8 cellular contexts compared by ENCODE assay signal in genomic region chrX:49155243-49155899, GRCh38. TPM values are rescaled to one million over a fixed set of nuclear protein-coding genes. Genes with fewer than 3 reads are reported as not detected.
A peak's percentile ranks its signal among the peaks of the same experiment; 100 is the strongest.
DNase-seq lines count a peak whose midpoint lies in the region; ATAC-seq and TF ChIP-seq lines count a peak whose summit lies in the region.

No MANE protein-coding gene starts in this region.

- H3K4me3 Mint-ChIP-seq in activated CD4-positive, alpha-beta memory T cell treated with anti-CD3 and anti-CD28 coated beads, Interleukin-2, amount 10 ng/mL, durations not matched to agents 7 days and 5 days, result peak overlapping the region; percentile 89
- peak overlapping the region; percentile 92 for H3K4me3 Mint-ChIP-seq in neural crest cell

- POLR2A ChIA-PET in AG04450 (lab: Yijun Ruan, JAX), result interaction anchor here (0.7 to 0.9 kb wide), 3 partner anchors 11 to 257 kb away, joined by 3 to 6 read pairs (median 3); partner anchors contain the start of genes PQBP1 and TIMM17B
- POLR2A ChIA-PET in activated CD4-positive, alpha-beta memory T cell treated with anti-CD3 and anti-CD28 coated beads, Interleukin-2, amount 10 ng/mL, durations not matched to agents 7 days and 5 days (lab: Charles Lee), result interaction anchor here (0.6 to 0.9 kb wide), 4 partner anchors 11 to 76 kb away, joined by 3 to 6 read pairs (median 4); partner anchors contain the start of gene WDR45

- H3K27me3 Mint-ChIP-seq in activated CD4-positive, alpha-beta memory T cell treated with anti-CD3 and anti-CD28 coated beads, Interleukin-2, amount 10 ng/mL, durations not matched to agents 7 days and 5 days, result no peaks in the 10 kb centered on the region
- H3K27me3 Mint-ChIP-seq in neural crest cell (ENCODE audit: low read depth), result peaks cover 2% of the 10 kb centered on the region

- ATAC-seq in GM18858 (IDR thresholded peaks at IDR 0.05; ENCODE audit: unreplicated experiment) (peak; percentile 14), HG03135 (IDR thresholded peaks at IDR 0.05; ENCODE audit: unreplicated experiment) (no peak), HG03457 (IDR thresholded peaks at IDR 0.05; ENCODE audit: unreplicated experiment) (no peak)

- peaks cover 18% of the 10 kb centered on the region for H3K4me1 Mint-ChIP-seq in activated CD4-positive, alpha-beta memory T cell treated with anti-CD3 and anti-CD28 coated beads, Interleukin-2, amount 10 ng/mL, durations not matched to agents 7 days and 5 days
- peaks cover 16% of the 10 kb centered on the region for H3K4me1 Mint-ChIP-seq in neural crest cell

- CTCF ChIA-PET in AG04450 (lab: Charles Lee), result interaction anchor here (0.6 to 2.1 kb wide), 25 partner anchors 9 to 197 kb away, joined by 3 to 28 read pairs (median 5); partner anchors contain the start of genes OTUD5 and WDR45
- CTCF ChIA-PET in activated CD4-positive, alpha-beta memory T cell treated with anti-CD3 and anti-CD28 coated beads, Interleukin-2, amount 10 ng/mL, durations not matched to agents 7 days and 5 days (lab: Charles Lee), result interaction anchor here (0.6 to 2.2 kb wide), 22 partner anchors 8 to 197 kb away, joined by 3 to 18 read pairs (median 4); partner anchors contain the start of genes CCDC22, GRIPAP1, PLP2 and PPP1R3F

- H3K27me3 ChIP-seq in AG04450 (ENCODE audit: control insufficient read depth, insufficient read depth, low read length), result no peaks in the 10 kb centered on the region

- DNase-seq in AG04450 (ENCODE audit: low read depth, low spot score) (no peak), NCI-H146 (lab: John Stamatoyannopoulos, UW) (peak; percentile 55), fibroblast of mammary gland (ENCODE audit: low read depth) (peak; percentile 68), neural crest cell (ENCODE audit: low read depth, low spot score) (peak; percentile 9)
- DNase-seq in activated CD4-positive, alpha-beta memory T cell treated with anti-CD3 and anti-CD28 coated beads, Interleukin-2, amount 10 ng/mL, durations not matched to agents 7 days and 5 days, result peak; percentile 50

- peak overlapping the region; percentile 94 for H3K27ac Mint-ChIP-seq in activated CD4-positive, alpha-beta memory T cell treated with anti-CD3 and anti-CD28 coated beads, Interleukin-2, amount 10 ng/mL, durations not matched to agents 7 days and 5 days
- H3K27ac Mint-ChIP-seq in neural crest cell (ENCODE audit: unreplicated experiment), result peak overlapping the region; percentile 98

- TF ChIP-seq CTCF in AG04450 (IDR thresholded peaks at IDR 0.05; ENCODE audit: low read depth, low read length) (no peak), fibroblast of mammary gland (conservative IDR thresholded peaks at IDR 0.05; ENCODE audit: control insufficient read depth, insufficient read depth, low read depth, low read length) (no peak), neural crest cell (conservative IDR thresholded peaks at IDR 0.05) (no peak)

- H3K9me3 ChIP-seq in AG04450 (ENCODE audit: control insufficient read depth, insufficient read depth, low read length), result no peaks in the 10 kb centered on the region

- no peaks in the 10 kb centered on the region for H3K36me3 Mint-ChIP-seq in activated CD4-positive, alpha-beta memory T cell treated with anti-CD3 and anti-CD28 coated beads, Interleukin-2, amount 10 ng/mL, durations not matched to agents 7 days and 5 days (ENCODE audit: low read depth)
- H3K36me3 Mint-ChIP-seq in neural crest cell (ENCODE audit: low read depth), result peaks cover 2% of the 10 kb centered on the region

- H3K4me3 ChIP-seq in AG04450 (ENCODE audit: low read depth, low read length) (peak overlapping the region; percentile 45), fibroblast of mammary gland (ENCODE audit: control insufficient read depth, low read depth, low read length) (peak overlapping the region; percentile 40)

- H3K27ac ChIP-seq in AG04450 (ENCODE audit: low read depth, low read length), result peak overlapping the region; percentile 98

- no peaks in the 10 kb centered on the region for H3K9me3 Mint-ChIP-seq in activated CD4-positive, alpha-beta memory T cell treated with anti-CD3 and anti-CD28 coated beads, Interleukin-2, amount 10 ng/mL, durations not matched to agents 7 days and 5 days
- H3K9me3 Mint-ChIP-seq in neural crest cell, result peaks cover 9% of the 10 kb centered on the region

RNA-seq across cellular contexts. Expression of gene MAGIX, which starts 7.2 kb away (rescaled TPM):
- polyA plus RNA-seq in AG04450 (2011; rRNA removed), result 0.40 and 0.82 TPM in 2 replicates
- polyA minus RNA-seq in AG04450 (2011; rRNA and poly(A)+ RNA removed), result 0.05 and 0.52 TPM in 2 replicates
- total RNA-seq in activated CD4-positive, alpha-beta memory T cell treated with anti-CD3 and anti-CD28 coated beads, Interleukin-2, amount 10 ng/mL, durations not matched to agents 7 days and 5 days, result 1 to 10 TPM; 1.6 to 2.0 TPM
- 1.4 and 1.6 TPM in 2 replicates for total RNA-seq in neural crest cell

RNA-seq across cellular contexts. Expression of gene PLP2, which starts 16.3 kb away (rescaled TPM):
- 66.7 and 79.6 TPM in 2 replicates for polyA plus RNA-seq in AG04450 (2011; rRNA removed)
- polyA minus RNA-seq in AG04450 (2011; rRNA and poly(A)+ RNA removed), result 96.7 and 105 TPM in 2 replicates
- 100 to 1,000 TPM; 267 to 273 TPM for total RNA-seq in activated CD4-positive, alpha-beta memory T cell treated with anti-CD3 and anti-CD28 coated beads, Interleukin-2, amount 10 ng/mL, durations not matched to agents 7 days and 5 days
- total RNA-seq in neural crest cell, result 0.75 and 0.89 TPM in 2 replicates

RNA-seq across cellular contexts. Expression of gene PRICKLE3, which starts 30.8 kb away (rescaled TPM):
- polyA plus RNA-seq in AG04450 (2011; rRNA removed), result 3.6 and 4.1 TPM in 2 replicates
- polyA minus RNA-seq in AG04450 (2011; rRNA and poly(A)+ RNA removed), result 7.0 and 9.1 TPM in 2 replicates
- total RNA-seq in activated CD4-positive, alpha-beta memory T cell treated with anti-CD3 and anti-CD28 coated beads, Interleukin-2, amount 10 ng/mL, durations not matched to agents 7 days and 5 days, result 10 to 100 TPM; 19.0 to 20.3 TPM
- 3.3 and 4.2 TPM in 2 replicates for total RNA-seq in neural crest cell

RNA-seq across cellular contexts. Expression of gene GPKOW, which starts 31.8 kb away (rescaled TPM):
- polyA plus RNA-seq in AG04450 (2011; rRNA removed), result 20.3 and 21.9 TPM in 2 replicates
- polyA minus RNA-seq in AG04450 (2011; rRNA and poly(A)+ RNA removed), result 10.6 and 15.0 TPM in 2 replicates
- total RNA-seq in activated CD4-positive, alpha-beta memory T cell treated with anti-CD3 and anti-CD28 coated beads, Interleukin-2, amount 10 ng/mL, durations not matched to agents 7 days and 5 days, result 10 to 100 TPM; 41.9 to 43.6 TPM
- 17.8 and 20.9 TPM in 2 replicates for total RNA-seq in neural crest cell

RNA-seq across cellular contexts. Expression of gene SYP, which starts 44.6 kb away (rescaled TPM):
- polyA plus RNA-seq in AG04450 (2011; rRNA removed), result 0.07 and 0.15 TPM in 2 replicates
- polyA minus RNA-seq in AG04450 (2011; rRNA and poly(A)+ RNA removed), result 0.28 TPM in 1 of 2 replicates, not detected in the other
- total RNA-seq in activated CD4-positive, alpha-beta memory T cell treated with anti-CD3 and anti-CD28 coated beads, Interleukin-2, amount 10 ng/mL, durations not matched to agents 7 days and 5 days, result 1 to 10 TPM; 1.1 to 1.2 TPM
- 10.2 and 10.8 TPM in 2 replicates for total RNA-seq in neural crest cell

Comparison
In these comparisons a context has a peak if more than half of its experiments do, and no peak if none do; other contexts are left out.
1. RNA of gene PLP2, which starts 16.3 kb away (total RNA-seq): 267 to 273 TPM in activated CD4-positive, alpha-beta memory T cell treated with anti-CD3 and anti-CD28 coated beads, Interleukin-2, amount 10 ng/mL, durations not matched to agents 7 days and 5 days; 0.75 to 0.89 TPM in neural crest cell; every median in the first group is over 100 times any median in the second.